ENCODE assay signal across 1 cellular context in genomic region chr2:176136375-176137248, GRCh38.
TF ChIP-seq lines count a peak whose summit lies in the region.

No MANE protein-coding gene starts in this region.

TF ChIP-seq in HEK293, 187 proteins besides CTCF, POLR2A, EP300 and RAD21 (continued from another document and continues in another):
- TF ChIP-seq AEBP2 (tag by site-specific recombination; IDR thresholded peaks at IDR 0.05; ENCODE audit: borderline replicate concordance) = no peak
- TF ChIP-seq ZNF366 (tag by site-specific recombination; conservative IDR thresholded peaks at IDR 0.05) = no peak
- TF ChIP-seq ZNF24 (tag by site-specific recombination; IDR thresholded peaks at IDR 0.05) = no peak
- no peak for TF ChIP-seq ZNF140 (tag by site-specific recombination; IDR thresholded peaks at IDR 0.05)
- TF ChIP-seq ZSCAN5A (tag by site-specific recombination; IDR thresholded peaks at IDR 0.05) = no peak
- no peak for TF ChIP-seq ZNF510 (tag by site-specific recombination; IDR thresholded peaks at IDR 0.05; ENCODE audit: insufficient replicate concordance)
- no peak for TF ChIP-seq ZNF785 (tag by site-specific recombination; IDR thresholded peaks at IDR 0.05)
- no peak for TF ChIP-seq ZNF302 (tag by site-specific recombination; IDR thresholded peaks at IDR 0.05; ENCODE audit: low read depth)
- no peak for TF ChIP-seq ZNF404 (tag by site-specific recombination; IDR thresholded peaks at IDR 0.05)
- no peak for TF ChIP-seq KLF9 (tag by site-specific recombination; IDR thresholded peaks at IDR 0.05; ENCODE audit: low read depth)
- TF ChIP-seq ZNF580 (tag by site-specific recombination; IDR thresholded peaks at IDR 0.05) = no peak; the same call in 1 of the 2 replicates
- no peak for TF ChIP-seq ZNF843 (tag by site-specific recombination; IDR thresholded peaks at IDR 0.05)
- no peak for TF ChIP-seq EGR2 (tag by site-specific recombination; IDR thresholded peaks at IDR 0.05; ENCODE audit: low read depth)
- no peak for TF ChIP-seq ZNF266 (tag by site-specific recombination; IDR thresholded peaks at IDR 0.05; ENCODE audit: low read depth)
- 0 out of 2 replicates have a peak, but pooled peaks have one; percentile 3 for TF ChIP-seq ZEB2 (tag by site-specific recombination; IDR thresholded peaks at IDR 0.05)
- TF ChIP-seq MYNN (tag by site-specific recombination; IDR thresholded peaks at IDR 0.05; ENCODE audit: borderline replicate concordance) = no peak
- TF ChIP-seq ZBTB6 (tag by site-specific recombination; IDR thresholded peaks at IDR 0.05) = no peak
- TF ChIP-seq ZNF747 (tag by site-specific recombination; IDR thresholded peaks at IDR 0.05) = no peak
- no peak for TF ChIP-seq ZNF202 (tag by site-specific recombination; IDR thresholded peaks at IDR 0.05; ENCODE audit: borderline replicate concordance)
- no peak; the same call in 1 of the 2 replicates for TF ChIP-seq ZBTB7A (tag by site-specific recombination; IDR thresholded peaks at IDR 0.05; ENCODE audit: low read depth)
- no peak for TF ChIP-seq KLF7 (tag by site-specific recombination; IDR thresholded peaks at IDR 0.05; ENCODE audit: borderline replicate concordance)
- no peak for TF ChIP-seq ZNF654 (tag by site-specific recombination; IDR thresholded peaks at IDR 0.05; ENCODE audit: low read depth)
- TF ChIP-seq ZBTB48 (tag by site-specific recombination; IDR thresholded peaks at IDR 0.05) = peak; percentile 19; the same call in 1 of the 2 replicates
- no peak for TF ChIP-seq ZNF398 (tag by site-specific recombination; IDR thresholded peaks at IDR 0.05)
- TF ChIP-seq REPIN1 (tag by site-specific recombination; IDR thresholded peaks at IDR 0.05; ENCODE audit: low read depth) = no peak
- TF ChIP-seq ZNF704 (tag by site-specific recombination; IDR thresholded peaks at IDR 0.05) = no peak
- TF ChIP-seq ZIC2 (tag by site-specific recombination; IDR thresholded peaks at IDR 0.05) = peak; percentile 74
- TF ChIP-seq ZSCAN30 (tag by site-specific recombination; IDR thresholded peaks at IDR 0.05) = peak; percentile 49; the same call in 1 of the 2 replicates
- TF ChIP-seq KLF10 (tag by site-specific recombination; IDR thresholded peaks at IDR 0.05) = no peak
- no peak for TF ChIP-seq SP3 (tag by site-specific recombination; IDR thresholded peaks at IDR 0.05)
- TF ChIP-seq ZNF324 (tag by site-specific recombination; IDR thresholded peaks at IDR 0.05) = no peak
- TF ChIP-seq ZNF558 (tag by site-specific recombination; IDR thresholded peaks at IDR 0.05) = no peak
- no peak for TF ChIP-seq PRDM2 (tag by site-specific recombination; IDR thresholded peaks at IDR 0.05; ENCODE audit: borderline replicate concordance)
- no peak for TF ChIP-seq ZNF561 (tag by site-specific recombination; IDR thresholded peaks at IDR 0.05; ENCODE audit: borderline replicate concordance)
- no peak for TF ChIP-seq PBX3 (CRISPR knock-in tag; IDR thresholded peaks at IDR 0.05)
- TF ChIP-seq ZNF2 (tag by site-specific recombination; IDR thresholded peaks at IDR 0.05) = peak; percentile 15; the same call in 1 of the 2 replicates
- no peak for TF ChIP-seq ZNF488 (tag by site-specific recombination; IDR thresholded peaks at IDR 0.05)
- no peak for TF ChIP-seq ZNF416 (tag by site-specific recombination; IDR thresholded peaks at IDR 0.05)
- no peak for TF ChIP-seq ZNF768 (tag by site-specific recombination; IDR thresholded peaks at IDR 0.05)
- TF ChIP-seq ZXDB (tag by site-specific recombination; IDR thresholded peaks at IDR 0.05) = 0 out of 2 replicates have a peak, but pooled peaks have one; percentile 21
- no peak for TF ChIP-seq ZNF426 (tag by site-specific recombination; IDR thresholded peaks at IDR 0.05)
- TF ChIP-seq ZBTB49 (tag by site-specific recombination; IDR thresholded peaks at IDR 0.05; ENCODE audit: low read depth) = no peak
- TF ChIP-seq SETDB1 (IDR thresholded peaks at IDR 0.05; ENCODE audit: insufficient read length, low read length) = no peak
- TF ChIP-seq HOXC10 (CRISPR knock-in tag; IDR thresholded peaks at IDR 0.05) = no peak
- TF ChIP-seq ZNF473 (tag by site-specific recombination; IDR thresholded peaks at IDR 0.05) = no peak
- TF ChIP-seq ZNF19 (tag by site-specific recombination; IDR thresholded peaks at IDR 0.05; ENCODE audit: low read depth) = no peak
